ENCODE assay signal across 1 cellular context in genomic region chr3:120147072-120147871, GRCh38.
TF ChIP-seq lines count a peak whose summit lies in the region.

No MANE protein-coding gene starts in this region.

TF ChIP-seq in SK-N-SH, 30 proteins besides CTCF, POLR2A, EP300 and RAD21 (continued from another document):
- TF ChIP-seq PBX3 (IDR thresholded peaks at IDR 0.05) (no peak), ELF1 (IDR thresholded peaks at IDR 0.05) (no peak), SMC3 (IDR thresholded peaks at IDR 0.05; ENCODE audit: low read depth, low read length) (no peak), NRF1 (IDR thresholded peaks at IDR 0.05; ENCODE audit: low read depth, low read length) (no peak), RFX5 (IDR thresholded peaks at IDR 0.05; ENCODE audit: low read length) (no peak), GABPA (IDR thresholded peaks at IDR 0.05; ENCODE audit: low read depth) (no peak), TCF12 (IDR thresholded peaks at IDR 0.05) (no peak), ZBTB33 (IDR thresholded peaks at IDR 0.05; ENCODE audit: borderline replicate concordance, low read depth) (no peak), IRF3 (IDR thresholded peaks at IDR 0.05; ENCODE audit: low read depth, low read length) (no peak), USF1 (IDR thresholded peaks at IDR 0.05; ENCODE audit: borderline replicate concordance, low read depth) (no peak)
